1 cellular context compared by ENCODE assay signal in the genomic region with DNA sequence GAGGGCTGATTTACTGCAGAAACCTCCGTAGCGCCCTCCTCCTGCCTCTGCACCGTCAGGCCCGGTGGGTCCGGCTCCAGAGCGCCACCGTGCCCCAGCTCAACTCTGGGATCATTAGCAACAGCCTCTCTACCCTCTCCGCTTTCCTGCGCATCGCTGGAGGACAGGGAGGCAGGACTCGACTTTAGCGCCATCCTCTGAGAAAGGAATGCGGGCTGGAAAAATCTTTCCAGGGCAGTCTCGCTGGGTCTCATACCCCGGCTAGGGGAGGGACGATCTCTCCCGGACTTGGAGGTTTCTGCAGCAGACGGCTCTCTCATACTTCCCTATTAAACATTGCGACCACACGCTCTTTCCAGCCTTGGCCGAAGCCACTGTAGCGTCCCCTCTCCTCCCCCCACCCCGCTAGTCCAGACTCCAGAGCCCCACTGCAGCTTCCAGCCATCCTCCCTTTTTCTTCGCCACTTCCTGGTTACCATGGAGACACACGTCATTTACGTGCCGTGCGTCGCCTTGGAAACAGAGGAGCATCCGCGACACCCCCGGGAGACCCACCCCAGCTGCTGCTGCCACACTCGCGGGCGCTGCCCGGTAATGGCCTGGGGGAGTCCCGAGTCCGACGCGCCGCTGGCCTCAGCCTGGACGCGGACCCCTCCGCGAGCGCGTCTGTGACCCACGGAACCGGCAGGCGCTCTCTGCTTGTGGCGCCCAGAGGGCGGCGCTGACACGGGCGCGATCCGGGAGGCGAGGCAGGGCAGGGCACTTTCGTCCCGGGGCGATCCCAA.
TF ChIP-seq lines count a peak whose summit lies in the region.

A gene (plus strand): TSS at position 554 of the 785 bp plus-strand sequence. CDS start 479 bp downstream, outside the sequence.

TF ChIP-seq in A549, 52 proteins besides CTCF, POLR2A, EP300 and RAD21 (continued from another document):
- TF ChIP-seq, protein P1, sequence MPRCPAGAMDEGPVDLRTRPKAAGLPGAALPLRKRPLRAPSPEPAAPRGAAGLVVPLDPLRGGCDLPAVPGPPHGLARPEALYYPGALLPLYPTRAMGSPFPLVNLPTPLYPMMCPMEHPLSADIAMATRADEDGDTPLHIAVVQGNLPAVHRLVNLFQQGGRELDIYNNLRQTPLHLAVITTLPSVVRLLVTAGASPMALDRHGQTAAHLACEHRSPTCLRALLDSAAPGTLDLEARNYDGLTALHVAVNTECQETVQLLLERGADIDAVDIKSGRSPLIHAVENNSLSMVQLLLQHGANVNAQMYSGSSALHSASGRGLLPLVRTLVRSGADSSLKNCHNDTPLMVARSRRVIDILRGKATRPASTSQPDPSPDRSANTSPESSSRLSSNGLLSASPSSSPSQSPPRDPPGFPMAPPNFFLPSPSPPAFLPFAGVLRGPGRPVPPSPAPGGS (IDR thresholded peaks at IDR 0.05): no peak
- TF ChIP-seq KDM5A (IDR thresholded peaks at IDR 0.05) (no peak), ZFP36 (IDR thresholded peaks at IDR 0.05; ENCODE audit: borderline replicate concordance, partially characterized antibody) (no peak), NPAS2 (CRISPR knock-in tag; IDR thresholded peaks at IDR 0.05; ENCODE audit: borderline replicate concordance) (no peak), JUN (IDR thresholded peaks at IDR 0.05) (peak in 1 of 2 experiments; percentile 58; a peak in 1 of 5 replicates), HOXB5 (CRISPR knock-in tag; IDR thresholded peaks at IDR 0.05) (no peak), HOXA7 (CRISPR knock-in tag; IDR thresholded peaks at IDR 0.05) (no peak), CHD2 (IDR thresholded peaks at IDR 0.05; ENCODE audit: low read length, partially characterized antibody) (no peak), MAZ (IDR thresholded peaks at IDR 0.05; ENCODE audit: borderline replicate concordance, low read depth, low read length) (no peak), JUNB (IDR thresholded peaks at IDR 0.05) (no peak), FOSB (CRISPR knock-in tag; IDR thresholded peaks at IDR 0.05) (no peak), RFX5 (IDR thresholded peaks at IDR 0.05) (peak; percentile 69; the same call in 1 of the 2 replicates), SMC3 (IDR thresholded peaks at IDR 0.05) (peak; percentile 21)
- TF ChIP-seq, protein P2, sequence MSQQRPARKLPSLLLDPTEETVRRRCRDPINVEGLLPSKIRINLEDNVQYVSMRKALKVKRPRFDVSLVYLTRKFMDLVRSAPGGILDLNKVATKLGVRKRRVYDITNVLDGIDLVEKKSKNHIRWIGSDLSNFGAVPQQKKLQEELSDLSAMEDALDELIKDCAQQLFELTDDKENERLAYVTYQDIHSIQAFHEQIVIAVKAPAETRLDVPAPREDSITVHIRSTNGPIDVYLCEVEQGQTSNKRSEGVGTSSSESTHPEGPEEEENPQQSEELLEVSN (IDR thresholded peaks at IDR 0.05; ENCODE audit: borderline replicate concordance, low read depth): peak; percentile 45; the same call in 1 of the 2 replicates
- TF ChIP-seq, protein P3, sequence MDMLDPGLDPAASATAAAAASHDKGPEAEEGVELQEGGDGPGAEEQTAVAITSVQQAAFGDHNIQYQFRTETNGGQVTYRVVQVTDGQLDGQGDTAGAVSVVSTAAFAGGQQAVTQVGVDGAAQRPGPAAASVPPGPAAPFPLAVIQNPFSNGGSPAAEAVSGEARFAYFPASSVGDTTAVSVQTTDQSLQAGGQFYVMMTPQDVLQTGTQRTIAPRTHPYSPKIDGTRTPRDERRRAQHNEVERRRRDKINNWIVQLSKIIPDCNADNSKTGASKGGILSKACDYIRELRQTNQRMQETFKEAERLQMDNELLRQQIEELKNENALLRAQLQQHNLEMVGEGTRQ (IDR thresholded peaks at IDR 0.05): no peak
- TF ChIP-seq, protein P4, sequence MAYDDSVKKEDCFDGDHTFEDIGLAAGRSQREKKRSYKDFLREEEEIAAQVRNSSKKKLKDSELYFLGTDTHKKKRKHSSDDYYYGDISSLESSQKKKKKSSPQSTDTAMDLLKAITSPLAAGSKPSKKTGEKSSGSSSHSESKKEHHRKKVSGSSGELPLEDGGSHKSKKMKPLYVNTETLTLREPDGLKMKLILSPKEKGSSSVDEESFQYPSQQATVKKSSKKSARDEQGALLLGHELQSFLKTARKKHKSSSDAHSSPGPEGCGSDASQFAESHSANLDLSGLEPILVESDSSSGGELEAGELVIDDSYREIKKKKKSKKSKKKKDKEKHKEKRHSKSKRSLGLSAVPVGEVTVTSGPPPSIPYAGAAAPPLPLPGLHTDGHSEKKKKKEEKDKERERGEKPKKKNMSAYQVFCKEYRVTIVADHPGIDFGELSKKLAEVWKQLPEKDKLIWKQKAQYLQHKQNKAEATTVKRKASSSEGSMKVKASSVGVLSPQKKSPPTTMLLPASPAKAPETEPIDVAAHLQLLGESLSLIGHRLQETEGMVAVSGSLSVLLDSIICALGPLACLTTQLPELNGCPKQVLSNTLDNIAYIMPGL (CRISPR knock-in tag; IDR thresholded peaks at IDR 0.05; ENCODE audit: borderline replicate concordance): peak; percentile 83
- TF ChIP-seq, protein P5, sequence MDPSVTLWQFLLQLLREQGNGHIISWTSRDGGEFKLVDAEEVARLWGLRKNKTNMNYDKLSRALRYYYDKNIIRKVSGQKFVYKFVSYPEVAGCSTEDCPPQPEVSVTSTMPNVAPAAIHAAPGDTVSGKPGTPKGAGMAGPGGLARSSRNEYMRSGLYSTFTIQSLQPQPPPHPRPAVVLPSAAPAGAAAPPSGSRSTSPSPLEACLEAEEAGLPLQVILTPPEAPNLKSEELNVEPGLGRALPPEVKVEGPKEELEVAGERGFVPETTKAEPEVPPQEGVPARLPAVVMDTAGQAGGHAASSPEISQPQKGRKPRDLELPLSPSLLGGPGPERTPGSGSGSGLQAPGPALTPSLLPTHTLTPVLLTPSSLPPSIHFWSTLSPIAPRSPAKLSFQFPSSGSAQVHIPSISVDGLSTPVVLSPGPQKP (IDR thresholded peaks at IDR 0.05; ENCODE audit: low read depth, low read length): no peak
TF ChIP-seq in A549: peak in this region for 7.
